ENCODE assay signal across 1 cellular context in genomic region chr11:17845431-17845881, GRCh38.
TF ChIP-seq lines count a peak whose summit lies in the region.

No MANE protein-coding gene starts in this region.

TF ChIP-seq in IMR-90, 13 proteins besides CTCF, POLR2A, EP300 and RAD21 (continued from another document):
- TF ChIP-seq ELK1 (IDR thresholded peaks at IDR 0.05; ENCODE audit: borderline replicate concordance, low read depth, low read length) (no peak), CHD1 (IDR thresholded peaks at IDR 0.05; ENCODE audit: low read depth, low read length) (no peak), RFX5 (IDR thresholded peaks at IDR 0.05; ENCODE audit: low read depth, low read length) (no peak), RCOR1 (IDR thresholded peaks at IDR 0.05; ENCODE audit: insufficient replicate concordance, low read length) (no peak), MXI1 (IDR thresholded peaks at IDR 0.05; ENCODE audit: borderline replicate concordance, low read depth, low read length) (no peak), FOS (IDR thresholded peaks at IDR 0.05; ENCODE audit: low read depth, low read length) (peak; percentile 98), BHLHE40 (IDR thresholded peaks at IDR 0.05; ENCODE audit: low read depth, low read length) (0 out of 2 replicates have a peak, but pooled peaks have one; percentile 7), SMC3 (IDR thresholded peaks at IDR 0.05; ENCODE audit: low read depth, low read length) (no peak), CEBPB (IDR thresholded peaks at IDR 0.05; ENCODE audit: low read depth, low read length) (peak; percentile 57; the same call in 1 of the 2 replicates)
TF ChIP-seq in IMR-90: peak in this region for 3.
